In genomic region chr12:31019106-31019505, GRCh38 we compare ENCODE assay signal across 22 cellular contexts.
"Had no signal": no experiment of that assay in that cellular context is flagged by ENCODE, and none has a peak within 500 bp of the region (broad histone marks: within the 10 kb centered on the region; RNA-seq: fewer than 3 reads in every experiment).

No MANE protein-coding gene starts in this region.

- H3K36me3 ChIP-seq: MG63, Peyer's patch, SJCRH30 had no signal

- H3K4me1 ChIP-seq: Peyer's patch had no signal

- H3K4me3 Mint-ChIP-seq: IgD-negative memory B cell, T-cell had no signal

- H3K4me1 Mint-ChIP-seq: IgD-negative memory B cell, T-cell had no signal

- H3K9me3 ChIP-seq: MG63, Peyer's patch had no signal

- H3K4me3 ChIP-seq: MG63, PC-9, Peyer's patch, SJCRH30 had no signal

- H3K27me3 ChIP-seq: MG63, Peyer's patch had no signal

- H3K27ac ChIP-seq: PC-9, Peyer's patch, SJCRH30 had no signal

- DNase-seq: MG63, NCI-H1092 treated with DMSO at 0.1 percent for 48 hours, NCI-H1436, NCI-H187, NCI-H2029, NCI-H2081 treated with DMSO at 0.1 percent for 48 hours, NCI-H2171, NCI-H226, NCI-H446, NCI-H510A, NCI-H524 treated with DMSO at 0.1 percent for 48 hours, NCI-H69, NCI-H774, OCI-M1, PC-9, Peyer's patch, SHP77 treated with DMSO at 0.1 percent for 48 hours, SJCRH30, SW 1271 had no signal

- ATAC-seq: Right ventricle myocardium inferior, T-cell had no signal

- H3K36me3 Mint-ChIP-seq: T-cell had no signal

- H2AFZ ChIP-seq: PC-9 had no signal

- H3K27ac Mint-ChIP-seq: T-cell had no signal

- H3K4me2 ChIP-seq: PC-9 had no signal
